Comparison of ENCODE assay signal across 12 cellular contexts in the genomic region with DNA sequence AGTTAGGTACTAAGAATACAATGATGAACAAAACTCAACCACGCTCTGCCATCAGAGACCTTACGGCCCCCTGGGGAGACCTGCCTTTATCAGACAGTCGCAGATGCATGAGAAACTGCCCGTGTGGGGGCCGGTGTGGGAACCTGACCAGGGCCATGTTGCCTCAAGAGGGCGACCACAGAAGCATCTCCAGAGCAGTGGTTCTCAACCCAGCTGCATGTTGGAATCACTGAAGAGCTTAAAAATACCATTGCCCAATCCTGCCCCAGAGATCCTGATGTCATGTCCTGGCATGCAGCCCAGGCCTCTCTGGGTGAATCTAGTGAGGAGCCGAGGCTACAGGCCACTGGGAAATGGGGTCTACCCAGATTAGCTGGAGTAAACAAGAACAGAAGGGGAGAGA.
A peak's percentile ranks its signal among the peaks of the same experiment; 100 is the strongest.
DNase-seq lines count a peak whose midpoint lies in the region; ATAC-seq and TF ChIP-seq lines count a peak whose summit lies in the region.
"Had no signal": no experiment of that assay in that cellular context is flagged by ENCODE, and none has a peak within 500 bp of the region (broad histone marks: within the 10 kb centered on the region; RNA-seq: fewer than 3 reads in every experiment).

No MANE protein-coding gene starts in this region.

- H3K4me1 ChIP-seq in right cardiac atrium (ENCODE audit: control insufficient read depth, insufficient read depth, low read length): no peaks in the 10 kb centered on the region

- TF ChIP-seq CTCF in AG09309 (IDR thresholded peaks at IDR 0.05; ENCODE audit: control insufficient read depth, insufficient read depth, low read depth, low read length, missing control alignments): no peak
- no peak for TF ChIP-seq CTCF in GM12865 (IDR thresholded peaks at IDR 0.05; ENCODE audit: insufficient read depth, low read depth, low read length, missing control alignments)
- no peak for TF ChIP-seq CTCF in activated B cell treated with CpG ODN at 0.5 μM for 24 hours (IDR thresholded peaks at IDR 0.05)

- H3K4me1 Mint-ChIP-seq in activated B cell treated with CpG ODN at 0.5 μM for 24 hours: peaks cover 56% of the 10 kb centered on the region

- H3K27me3 Mint-ChIP-seq in activated B cell treated with CpG ODN at 0.5 μM for 24 hours: no peaks in the 10 kb centered on the region
- H3K27me3 Mint-ChIP-seq: effector memory CD8-positive, alpha-beta T cell had no signal

- DNase-seq in AG09309 (ENCODE audit: low read depth) (peak; percentile 24), GM12865 (ENCODE audit: low read depth) (peak; percentile 71), activated B cell treated with CpG ODN at 0.5 μM for 24 hours (no peak), right cardiac atrium (peak; percentile 73 to 89 (median 74)), HuH-7 (ENCODE audit: low spot score) (no peak), NCI-H146 (lab: John Stamatoyannopoulos, UW) (no peak), COLO668 (lab: John Stamatoyannopoulos, UW; ENCODE audit: unreplicated experiment) (no peak)
- DNase-seq: activated naive CD4-positive, alpha-beta T cell; effector memory CD8-positive, alpha-beta T cell; pancreas; PC-3 had no signal

- H3K36me3 Mint-ChIP-seq in activated B cell treated with CpG ODN at 0.5 μM for 24 hours (ENCODE audit: low read depth): peaks cover 38% of the 10 kb centered on the region

- peak overlapping the region; percentile 38 for H3K27ac Mint-ChIP-seq in activated B cell treated with CpG ODN at 0.5 μM for 24 hours

- no peak for ATAC-seq in activated B cell treated with CpG ODN at 0.5 μM for 24 hours (ENCODE audit: low read depth)
- peak; percentile 17 to 43 for ATAC-seq in right cardiac atrium
- ATAC-seq in HG03135 (IDR thresholded peaks at IDR 0.05; ENCODE audit: unreplicated experiment): no peak
- ATAC-seq: PC-3 had no signal

- no peaks in the 10 kb centered on the region for H3K9me3 ChIP-seq in right cardiac atrium (ENCODE audit: control insufficient read depth, low read length)
- H3K9me3 ChIP-seq: pancreas had no signal

- WGBS in right cardiac atrium: 70% methylated on average over 7 of the region's 7 CpGs

- no peaks in the 10 kb centered on the region for H3K9me3 Mint-ChIP-seq in activated B cell treated with CpG ODN at 0.5 μM for 24 hours
- H3K9me3 Mint-ChIP-seq: effector memory CD8-positive, alpha-beta T cell had no signal

- POLR2A ChIA-PET in activated B cell treated with CpG ODN at 0.5 μM for 24 hours (lab: Charles Lee): interaction anchor here (0.7 kb wide), 1 partner anchor 141 kb away, joined by 5 read pairs; no protein-coding TSS in a partner anchor

- intact Hi-C loops in activated B cell treated with CpG ODN at 0.5 μM for 24 hours (cut with micrococcal nuclease): no loop called here
- intact Hi-C loops in right cardiac atrium (cut with DNase I): no loop called here

- CTCF ChIA-PET in activated B cell treated with CpG ODN at 0.5 μM for 24 hours (lab: Charles Lee): no interaction called here

- H3K4me3 ChIP-seq in AG09309 (ENCODE audit: control insufficient read depth, low read depth, low read length) (no peak overlapping the region), GM12865 (ENCODE audit: low read depth, low read length) (no peak overlapping the region), right cardiac atrium (ENCODE audit: low read length) (no peak overlapping the region)
- H3K4me3 ChIP-seq: pancreas had no signal

- H3K27me3 ChIP-seq in right cardiac atrium (ENCODE audit: control insufficient read depth, insufficient read depth): no peaks in the 10 kb centered on the region
- H3K27me3 ChIP-seq: pancreas had no signal

- no peak overlapping the region for H3K27ac ChIP-seq in right cardiac atrium (ENCODE audit: low read length)
- H3K27ac ChIP-seq: pancreas had no signal

- no peak overlapping the region for H3K4me3 Mint-ChIP-seq in activated B cell treated with CpG ODN at 0.5 μM for 24 hours

Comparison
In these comparisons a context has a peak if more than half of its experiments do, and no peak if none do; other contexts are left out.
1. DNase-seq: peak in AG09309 (single experiment), GM12865 (single experiment) and right cardiac atrium (3 of 3); none in activated B cell treated with CpG ODN at 0.5 μM for 24 hours (single experiment), HuH-7 (single experiment), NCI-H146 (single experiment) and COLO668 (single experiment).
2. ATAC-seq: peak in right cardiac atrium (2 of 2); none in activated B cell treated with CpG ODN at 0.5 μM for 24 hours (single experiment) and HG03135 (single experiment).